Comparison of ENCODE assay signal across 28 cellular contexts in genomic region chr3:85912981-85913380, GRCh38.
DNase-seq lines count a peak whose midpoint lies in the region; FAIRE-seq and TF ChIP-seq lines count a peak whose summit lies in the region.
"Had no signal": no experiment of that assay in that cellular context is flagged by ENCODE, and none has a peak within 500 bp of the region (broad histone marks: within the 10 kb centered on the region; RNA-seq: fewer than 3 reads in every experiment).

No MANE protein-coding gene starts in this region.

- FAIRE-seq in RCC 7860 (lab: Jason Lieb, UNC): peak; percentile 66
- FAIRE-seq: pancreas had no signal

- DNase-seq in HS-5 (ENCODE audit: low read depth) (peak; percentile 47), RCC 7860 (ENCODE audit: low spot score) (peak; percentile 25), epithelial cell of esophagus (ENCODE audit: low read depth) (peak; percentile 78), retinal pigment epithelial cell (ENCODE audit: low read depth) (peak; percentile 67), erythroblast (lab: John Stamatoyannopoulos, UW) (no peak), type B pancreatic cell (ENCODE audit: extremely low spot score, unreplicated experiment) (no peak), Kasumi-1 (lab: John Stamatoyannopoulos, UW) (no peak)
- DNase-seq: activated CD4-positive, alpha-beta T cell treated with anti-CD3 and anti-CD28 coated beads for 36 hours; activated CD8-positive, alpha-beta T cell treated with anti-CD3 and anti-CD28 coated beads for 36 hours; activated naive CD4-positive, alpha-beta T cell treated with anti-CD3 and anti-CD28 coated beads, Interleukin-2, amount 10 ng/mL, durations not matched to agents 7 days and 5 days; adrenal gland; brain microvascular endothelial cell; DMS79; GDM1; KBM-7; left ventricle myocardium inferior; mesendoderm; NCI-H2081; NCI-H2227 treated with DMSO at 0.1 percent for 48 hours; NCI-H526; pancreas; spleen; stimulated activated CD4-positive, alpha-beta T cell treated with anti-CD3 and anti-CD28 coated beads, Interleukin-2, amount 100 ng/mL, for 24 hours; stimulated activated naive CD8-positive, alpha-beta T cell treated with anti-CD3 and anti-CD28 coated beads, Interleukin-15, Interleukin-2, amounts not matched to agents 100 U/mL and 50 U/mL, for 24 hours had no signal

- no peak overlapping the region for H3K4me3 Mint-ChIP-seq in type B pancreatic cell
- H3K4me3 Mint-ChIP-seq: activated CD4-positive, alpha-beta T cell treated with anti-CD3 and anti-CD28 coated beads for 36 hours; activated CD8-positive, alpha-beta T cell treated with anti-CD3 and anti-CD28 coated beads for 36 hours; activated naive CD4-positive, alpha-beta T cell treated with anti-CD3 and anti-CD28 coated beads, Interleukin-2, amount 10 ng/mL, durations not matched to agents 7 days and 5 days; activated T-helper 17 cell treated with anti-CD3 and anti-CD28 coated beads, Interleukin-2, amount 50 U/mL, for 72 hours; neural crest cell had no signal

- H3K4me1 Mint-ChIP-seq in type B pancreatic cell (ENCODE audit: unreplicated experiment): no peaks in the 10 kb centered on the region
- H3K4me1 Mint-ChIP-seq: activated CD4-positive, alpha-beta T cell treated with anti-CD3 and anti-CD28 coated beads for 36 hours; activated naive CD4-positive, alpha-beta T cell treated with anti-CD3 and anti-CD28 coated beads, Interleukin-2, amount 10 ng/mL, durations not matched to agents 7 days and 5 days; activated T-helper 17 cell treated with anti-CD3 and anti-CD28 coated beads, Interleukin-2, amount 50 U/mL, for 72 hours; neural crest cell had no signal

- TF ChIP-seq CTCF in epithelial cell of esophagus (IDR thresholded peaks at IDR 0.05; ENCODE audit: insufficient read depth, low read depth, low read length, missing control alignments): no peak
- TF ChIP-seq CTCF in retinal pigment epithelial cell (conservative IDR thresholded peaks at IDR 0.05; ENCODE audit: low read depth, low read length): no peak
- TF ChIP-seq CTCF in type B pancreatic cell (conservative IDR thresholded peaks at IDR 0.05): no peak

- H3K36me3 Mint-ChIP-seq in type B pancreatic cell: no peaks in the 10 kb centered on the region
- H3K36me3 Mint-ChIP-seq: activated naive CD4-positive, alpha-beta T cell treated with anti-CD3 and anti-CD28 coated beads, Interleukin-2, amount 10 ng/mL, durations not matched to agents 7 days and 5 days had no signal

- no peak overlapping the region for H3K4me3 ChIP-seq in epithelial cell of esophagus (ENCODE audit: low read length)
- H3K4me3 ChIP-seq in retinal pigment epithelial cell (ENCODE audit: low read length): no peak overlapping the region
- H3K4me3 ChIP-seq: adrenal gland, left ventricle myocardium inferior, pancreas, right atrium auricular region, spleen, vagina had no signal

- no peak for TF ChIP-seq POLR2A in erythroblast (IDR thresholded peaks at IDR 0.05; ENCODE audit: low read length)

- no peaks in the 10 kb centered on the region for H3K9me3 Mint-ChIP-seq in type B pancreatic cell

- no peaks in the 10 kb centered on the region for H3K27me3 Mint-ChIP-seq in type B pancreatic cell
- H3K27me3 Mint-ChIP-seq: activated CD4-positive, alpha-beta T cell treated with anti-CD3 and anti-CD28 coated beads for 36 hours; activated CD8-positive, alpha-beta T cell treated with anti-CD3 and anti-CD28 coated beads for 36 hours; activated naive CD4-positive, alpha-beta T cell treated with anti-CD3 and anti-CD28 coated beads, Interleukin-2, amount 10 ng/mL, durations not matched to agents 7 days and 5 days; activated T-helper 17 cell treated with anti-CD3 and anti-CD28 coated beads, Interleukin-2, amount 50 U/mL, for 72 hours had no signal

- H3K27ac Mint-ChIP-seq in type B pancreatic cell: no peak overlapping the region
- H3K27ac Mint-ChIP-seq: activated CD4-positive, alpha-beta T cell treated with anti-CD3 and anti-CD28 coated beads for 36 hours; activated CD8-positive, alpha-beta T cell treated with anti-CD3 and anti-CD28 coated beads for 36 hours; activated naive CD4-positive, alpha-beta T cell treated with anti-CD3 and anti-CD28 coated beads, Interleukin-2, amount 10 ng/mL, durations not matched to agents 7 days and 5 days; activated T-helper 17 cell treated with anti-CD3 and anti-CD28 coated beads, Interleukin-2, amount 50 U/mL, for 72 hours had no signal

Comparison
In these comparisons a context has a peak if more than half of its experiments do, and no peak if none do; other contexts are left out.
1. DNase-seq: peak in HS-5 (single experiment), RCC 7860 (single experiment), epithelial cell of esophagus (single experiment) and retinal pigment epithelial cell (single experiment); none in erythroblast (0 of 2), type B pancreatic cell (single experiment) and Kasumi-1 (0 of 2).